ENCODE assay signal across 2 cellular contexts in the genomic region with DNA sequence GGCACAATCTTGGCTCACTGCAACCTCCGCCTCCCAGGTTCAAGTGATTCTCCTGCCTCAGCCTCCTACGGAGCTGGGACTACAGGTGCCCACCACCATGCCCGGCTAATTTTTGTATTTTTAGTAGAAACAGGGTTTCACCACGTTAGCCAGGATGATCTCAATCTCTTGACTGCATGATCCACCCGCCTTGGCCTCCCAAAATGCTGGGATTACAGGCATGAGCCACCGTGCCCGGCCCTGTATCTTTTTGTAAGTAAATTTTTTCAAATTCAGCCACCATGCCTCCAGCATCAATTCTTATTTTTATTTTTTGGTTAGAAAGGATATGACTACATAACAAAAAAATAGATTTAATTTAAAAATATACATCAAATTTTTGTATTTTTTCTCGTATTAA. TPM values are rescaled to one million over a fixed set of nuclear protein-coding genes. Genes with fewer than 3 reads are reported as not detected.
"Had no signal": no experiment of that assay in that cellular context is flagged by ENCODE, and none has a peak within 500 bp of the region (broad histone marks: within the 10 kb centered on the region; RNA-seq: fewer than 3 reads in every experiment).

No MANE protein-coding gene starts in this region.

RNA-seq across cellular contexts. Expression of gene DKK2, which starts 36.7 kb away (rescaled TPM):
- total RNA-seq: G401, GM12878 had no signal
- polyA plus RNA-seq: GM12878 had no signal
